ENCODE assay signal across 8 cellular contexts in the genomic region with DNA sequence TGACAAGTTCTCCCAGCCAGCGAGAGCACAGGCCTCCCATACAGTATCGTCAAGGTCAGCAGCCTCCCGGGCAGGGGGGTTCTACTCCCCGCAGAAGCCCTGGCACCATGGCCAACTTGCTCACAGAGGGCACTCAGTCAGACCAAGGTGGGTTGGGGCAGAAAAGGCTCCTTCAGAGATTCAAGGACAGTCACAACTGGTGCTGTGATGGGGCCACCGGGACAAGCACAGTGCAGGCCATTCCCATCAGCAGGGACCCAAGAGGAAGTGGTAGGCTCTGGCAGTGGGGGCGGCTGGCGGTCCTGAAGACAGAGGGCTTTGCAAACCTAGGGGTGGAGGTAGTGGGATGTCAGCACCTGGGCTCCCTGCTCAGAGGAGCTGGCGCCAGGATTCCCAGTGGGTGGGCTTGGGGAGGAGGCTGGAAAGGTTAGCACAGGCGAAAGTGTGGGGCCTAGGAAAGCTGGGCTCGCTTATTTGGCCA. TPM values are rescaled to one million over a fixed set of nuclear protein-coding genes. Genes with fewer than 3 reads are reported as not detected.
DNase-seq lines count a peak whose midpoint lies in the region; ATAC-seq and TF ChIP-seq lines count a peak whose summit lies in the region.

No MANE protein-coding gene starts in this region.

- peaks cover 68% of the 10 kb centered on the region for H3K4me1 Mint-ChIP-seq in chondrocyte (ENCODE audit: low read depth)

- intact Hi-C loops in uterus (cut with DNase I; ENCODE audit: low total_unique reads), result loop anchor here (5.0 kb wide), 2 partner anchors 35 to 95 kb away; a partner anchor contains a TSS

- H3K27me3 ChIP-seq in Peyer's patch (no peaks in the 10 kb centered on the region), mononuclear cell (ENCODE audit: insufficient read depth, low read length) (no peaks in the 10 kb centered on the region), uterus (no peaks in the 10 kb centered on the region), MG63 (no peaks in the 10 kb centered on the region)

- no peak for ATAC-seq in HG03280 (IDR thresholded peaks at IDR 0.05; ENCODE audit: unreplicated experiment)
- no peak for ATAC-seq in HG02852 (IDR thresholded peaks at IDR 0.05; ENCODE audit: unreplicated experiment)

- TF ChIP-seq POLR2A in Peyer's patch (IDR thresholded peaks at IDR 0.05) (no peak), uterus (IDR thresholded peaks at IDR 0.05) (no peak)

- H3K36me3 Mint-ChIP-seq in chondrocyte (ENCODE audit: low read depth), result no peaks in the 10 kb centered on the region

- peak overlapping the region; percentile 97 to 100 (median 98) for H3K27ac ChIP-seq in Peyer's patch
- H3K27ac ChIP-seq in uterus, result peak overlapping the region; percentile 98 to 99

- H3K4me1 ChIP-seq in Peyer's patch (peaks cover 7 to 49% (median 35%) of the 10 kb centered on the region in 4 donors), mononuclear cell (ENCODE audit: insufficient read depth, low read length) (peaks cover 64% of the 10 kb centered on the region), uterus (peaks cover 0 to 7% of the 10 kb centered on the region in 2 donors)

- H3K4me3 Mint-ChIP-seq in chondrocyte (ENCODE audit: unreplicated experiment), result peak overlapping the region; percentile 59

- no peaks in the 10 kb centered on the region for H3K27me3 Mint-ChIP-seq in chondrocyte (ENCODE audit: low read depth)

- H3K36me3 ChIP-seq in Peyer's patch (peaks cover 0 to 13% (median 0%) of the 10 kb centered on the region in 3 donors), uterus (no peaks in the 10 kb centered on the region), MG63 (peaks cover 5% of the 10 kb centered on the region; the same call in 1 of the 2 replicates)

- H3K4me3 ChIP-seq in GM08714 (ENCODE audit: low read length) (peak overlapping the region; percentile 45; the same call in 1 of the 2 replicates), Peyer's patch (peak overlapping the region; percentile 28 to 66 (median 59)), mononuclear cell (ENCODE audit: low read length) (peak overlapping the region; percentile 40), uterus (peak overlapping the region; percentile 22 to 76), MG63 (no peak overlapping the region)

- H3K27ac Mint-ChIP-seq in chondrocyte (ENCODE audit: unreplicated experiment), result peak overlapping the region; percentile 100

- no peaks in the 10 kb centered on the region for H3K9me3 Mint-ChIP-seq in chondrocyte (ENCODE audit: low read depth)

- TF ChIP-seq CTCF in Peyer's patch (IDR thresholded peaks at IDR 0.05), result no peak
- no peak for TF ChIP-seq CTCF in chondrocyte (IDR thresholded peaks at IDR 0.05)
- TF ChIP-seq CTCF in uterus (IDR thresholded peaks at IDR 0.05), result no peak

- peak in 2 of 3 donors; percentile 69 to 77 for DNase-seq in Peyer's patch
- DNase-seq in chondrocyte (ENCODE audit: low spot score), result no peak
- DNase-seq in uterus, result peak; percentile 45 to 61
- no peak for DNase-seq in MG63

- H3K9me3 ChIP-seq in Peyer's patch (no peaks in the 10 kb centered on the region), mononuclear cell (ENCODE audit: low read depth, low read length) (no peaks in the 10 kb centered on the region), uterus (no peaks in the 10 kb centered on the region), MG63 (no peaks in the 10 kb centered on the region)

RNA-seq across cellular contexts. Expression of a gene that starts 5.3 kb away (rescaled TPM):
- total RNA-seq in Peyer's patch, result 1,000 to 10,000 TPM in 2 of 4 donors, 100 to 1,000 TPM in 2; 705 to 1,411 (median 1,064) TPM
- total RNA-seq in chondrocyte, result 333 to 440 TPM (median 377 TPM) in 3 replicates
- total RNA-seq in mononuclear cell, result 198 TPM
- 100 to 1,000 TPM in 3 of 4 donors, 10 to 100 TPM in 1; 33.6 to 932 (median 120) TPM for total RNA-seq in uterus
- total RNA-seq in MG63 (2014; rRNA removed; shearing (Covaris generic); ENCODE audit: low replicate concordance), result 4.8 and 7.7 TPM in 2 replicates

RNA-seq across cellular contexts. Expression of a gene that starts 30.8 kb away (rescaled TPM):
- total RNA-seq in Peyer's patch, result 100 to 1,000 TPM in 2 of 4 donors, 10 to 100 TPM in 2; 51.2 to 115 (median 102) TPM
- 43.6 to 49.6 TPM (median 45.5 TPM) in 3 replicates for total RNA-seq in chondrocyte
- 23.1 TPM for total RNA-seq in mononuclear cell
- 100 to 1,000 TPM in 1 of 4 donors, 10 to 100 TPM in 3; 15.9 to 160 (median 41.5) TPM for total RNA-seq in uterus
- 25.9 and 44.1 TPM in 2 replicates for total RNA-seq in MG63 (2014; rRNA removed; shearing (Covaris generic); ENCODE audit: low replicate concordance)

RNA-seq across cellular contexts. Expression of a gene that starts 34.8 kb away (rescaled TPM):
- 10 to 100 TPM; 23.3 to 50.6 (median 40.2) TPM for total RNA-seq in Peyer's patch
- 11.7 to 14.4 TPM (median 13.1 TPM) in 3 replicates for total RNA-seq in chondrocyte
- 12.6 TPM for total RNA-seq in mononuclear cell
- 1 to 10 TPM in 2 of 4 donors, under 1 TPM in 1, not detected in 1; 0.29 to 5.9 (median 5.3) TPM for total RNA-seq in uterus
- total RNA-seq in MG63 (2014; rRNA removed; shearing (Covaris generic); ENCODE audit: low replicate concordance), result 1.9 TPM in 2 replicates

Comparison
In these comparisons a context has a peak if more than half of its experiments do, and no peak if none do; other contexts are left out.
1. DNase-seq: peak in Peyer's patch (2 of 3) and uterus (2 of 2); none in chondrocyte (single experiment) and MG63 (single experiment).